15 cellular contexts compared by ENCODE assay signal in the genomic region with DNA sequence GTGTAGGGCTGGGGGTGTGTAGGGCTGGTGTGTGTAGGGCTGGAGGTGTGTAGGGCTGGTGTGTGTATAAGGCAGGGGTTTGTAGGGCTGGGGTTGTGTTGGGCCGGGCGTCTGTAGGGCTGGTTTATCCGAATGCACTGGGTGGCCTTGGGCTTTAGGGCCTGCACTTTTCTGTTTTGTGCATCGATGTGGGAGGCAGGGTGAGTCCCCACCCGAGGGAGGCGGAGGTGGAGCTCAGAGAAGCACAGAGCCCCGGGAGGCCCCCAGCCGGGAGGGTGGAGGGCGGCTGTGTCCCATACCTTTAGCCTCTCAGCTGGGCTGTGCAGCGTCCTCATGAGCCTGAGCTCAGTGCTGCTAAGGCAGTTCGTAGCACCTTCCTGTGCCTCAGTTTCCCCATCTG. TPM values are rescaled to one million over a fixed set of nuclear protein-coding genes. Genes with fewer than 3 reads are reported as not detected.
"Had no signal": no experiment of that assay in that cellular context is flagged by ENCODE, and none has a peak within 500 bp of the region (broad histone marks: within the 10 kb centered on the region; RNA-seq: fewer than 3 reads in every experiment).

No MANE protein-coding gene starts in this region.

- H3K27ac ChIP-seq: adrenal gland, body of pancreas, epithelial cell of prostate, gastrocnemius medialis had no signal

- H3K4me1 ChIP-seq: adrenal gland, body of pancreas, gastrocnemius medialis had no signal

- H3K27me3 ChIP-seq: adrenal gland, gastrocnemius medialis, uterus had no signal

- H3K4me3 Mint-ChIP-seq: activated naive CD4-positive, alpha-beta T cell treated with anti-CD3 and anti-CD28 coated beads, Interleukin-2, amount 10 ng/mL, durations not matched to agents 7 days and 5 days; central memory CD8-positive, alpha-beta T cell; dendritic cell treated with granulocyte-macrophage colony-stimulating factor and Interleukin-4, amounts not matched to agents 40 ng/mL and 50 ng/mL, for 4 days; effector memory CD8-positive, alpha-beta T cell; stimulated activated naive CD8-positive, alpha-beta T cell treated with anti-CD3 and anti-CD28 coated beads, Interleukin-15, Interleukin-2, amounts not matched to agents 100 ng/mL and 50 ng/mL, for 24 hours; WTC11 had no signal

- H3K27ac Mint-ChIP-seq: activated naive CD4-positive, alpha-beta T cell treated with anti-CD3 and anti-CD28 coated beads, Interleukin-2, amount 10 ng/mL, durations not matched to agents 7 days and 5 days; activated T-helper 2 cell treated with anti-CD3 and anti-CD28 coated beads, Interferon-gamma antibody, Interleukin-2, Interleukin-4, amounts not matched to agents 10 μg/mL and 5 μg/mL and 100 μg/mL, durations not matched to agents 14 hours and 24 hours and 36 hours; dendritic cell treated with granulocyte-macrophage colony-stimulating factor and Interleukin-4, amounts not matched to agents 40 ng/mL and 50 ng/mL, for 4 days; effector memory CD8-positive, alpha-beta T cell; stimulated activated naive CD8-positive, alpha-beta T cell treated with anti-CD3 and anti-CD28 coated beads, Interleukin-15, Interleukin-2, amounts not matched to agents 100 ng/mL and 50 ng/mL, for 24 hours; WTC11 had no signal

- H3K27me3 Mint-ChIP-seq: activated naive CD4-positive, alpha-beta T cell treated with anti-CD3 and anti-CD28 coated beads, Interleukin-2, amount 10 ng/mL, durations not matched to agents 7 days and 5 days; effector memory CD8-positive, alpha-beta T cell; stimulated activated naive CD8-positive, alpha-beta T cell treated with anti-CD3 and anti-CD28 coated beads, Interleukin-15, Interleukin-2, amounts not matched to agents 100 ng/mL and 50 ng/mL, for 24 hours had no signal

- H3K36me3 ChIP-seq: adrenal gland, gastrocnemius medialis, uterus had no signal

- ATAC-seq: body of pancreas; effector memory CD8-positive, alpha-beta T cell; WTC11 had no signal

- H3K4me1 Mint-ChIP-seq: activated naive CD4-positive, alpha-beta T cell treated with anti-CD3 and anti-CD28 coated beads, Interleukin-2, amount 10 ng/mL, durations not matched to agents 7 days and 5 days; central memory CD8-positive, alpha-beta T cell had no signal

- DNase-seq: activated CD4-positive, alpha-beta T cell treated with anti-CD3 and anti-CD28 coated beads for 48 hours; activated naive CD4-positive, alpha-beta T cell treated with anti-CD3 and anti-CD28 coated beads, Interleukin-2, amount 10 ng/mL, durations not matched to agents 7 days and 5 days; activated T-cell treated with anti-CD3 and anti-CD28 coated beads for 4 hours; body of pancreas; effector memory CD8-positive, alpha-beta T cell; gastrocnemius medialis; uterus had no signal

- H3K4me3 ChIP-seq: adrenal gland, body of pancreas, gastrocnemius medialis, uterus had no signal

- H3K9me3 ChIP-seq: adrenal gland, body of pancreas, gastrocnemius medialis, uterus had no signal

- H3K9me3 Mint-ChIP-seq: activated T-helper 2 cell treated with anti-CD3 and anti-CD28 coated beads, Interferon-gamma antibody, Interleukin-2, Interleukin-4, amounts not matched to agents 10 μg/mL and 5 μg/mL and 100 μg/mL, durations not matched to agents 14 hours and 24 hours and 36 hours; central memory CD8-positive, alpha-beta T cell; dendritic cell treated with granulocyte-macrophage colony-stimulating factor and Interleukin-4, amounts not matched to agents 40 ng/mL and 50 ng/mL, for 4 days; effector memory CD8-positive, alpha-beta T cell; stimulated activated naive CD8-positive, alpha-beta T cell treated with anti-CD3 and anti-CD28 coated beads, Interleukin-15, Interleukin-2, amounts not matched to agents 100 ng/mL and 50 ng/mL, for 24 hours had no signal

- H3K36me3 Mint-ChIP-seq: activated naive CD4-positive, alpha-beta T cell treated with anti-CD3 and anti-CD28 coated beads, Interleukin-2, amount 10 ng/mL, durations not matched to agents 7 days and 5 days had no signal

RNA-seq across cellular contexts. Expression of a gene that starts 13.5 kb away (rescaled TPM):
- total RNA-seq: activated CD8-positive, alpha-beta memory T cell treated with anti-CD3 and anti-CD28 coated beads for 36 hours; activated T-helper 2 cell treated with anti-CD3 and anti-CD28 coated beads, Interferon-gamma antibody, Interleukin-2, Interleukin-4, amounts not matched to agents 10 μg/mL and 5 μg/mL and 100 μg/mL, durations not matched to agents 14 hours and 24 hours and 36 hours had no signal
